In genomic region chr17:51057534-51057933, GRCh38 we compare ENCODE assay signal across 14 cellular contexts.
DNase-seq lines count a peak whose midpoint lies in the region; FAIRE-seq and TF ChIP-seq lines count a peak whose summit lies in the region.
"Had no signal": no experiment of that assay in that cellular context is flagged by ENCODE, and none has a peak within 500 bp of the region (broad histone marks: within the 10 kb centered on the region; RNA-seq: fewer than 3 reads in every experiment).

No MANE protein-coding gene starts in this region.

- CTCF ChIA-PET in HEK293 (lab: Yijun Ruan, JAX): interaction anchor here (0.5 to 4.8 kb wide), 15 partner anchors 8 to 489 kb away, joined by 3 to 81 read pairs (median 11); partner anchors contain the start of gene NME1

- POLR2A ChIA-PET in HEK293 (lab: Yijun Ruan, JAX): interaction anchor here (1.2 kb wide), 1 partner anchor 191 kb away, joined by 4 read pairs; the partner anchor contains the start of gene TOB1

- FAIRE-seq in astrocyte (lab: Jason Lieb, UNC): no peak
- FAIRE-seq in islet of Langerhans (lab: Jason Lieb, UNC): peak; percentile 91

- no peak for DNase-seq in astrocyte (ENCODE audit: low read depth)
- DNase-seq in activated CD8-positive, alpha-beta memory T cell treated with anti-CD3 and anti-CD28 coated beads for 24 hours: no peak
- DNase-seq in coronary artery (ENCODE audit: low spot score): no peak
- DNase-seq in D341Med (ENCODE audit: low spot score): no peak
- no peak for DNase-seq in iPS-NIHi7 (ENCODE audit: extremely low spot score)
- DNase-seq: activated CD4-positive, alpha-beta T cell treated with anti-CD3 and anti-CD28 coated beads, Interleukin-2, amount 10 ng/mL, durations not matched to agents 7 days and 5 days; activated naive CD4-positive, alpha-beta T cell; effector memory CD4-positive, alpha-beta T cell; natural killer cell; stimulated activated naive CD8-positive, alpha-beta T cell treated with anti-CD3 and anti-CD28 coated beads, Interleukin-15, amount 100 ng/mL, for 72 hours had no signal

- H3K27ac ChIP-seq in HEK293 (ENCODE audit: extremely low read depth, low read depth, low read length) (peak overlapping the region; percentile 17), astrocyte (ENCODE audit: low read depth, low read length) (peak overlapping the region; percentile 82), coronary artery (peak overlapping the region in 1 of 2 donors; percentile 71)
- H3K27ac ChIP-seq: C4-2B had no signal

- no peak for TF ChIP-seq CTCF in HEK293 (tag by site-specific recombination; IDR thresholded peaks at IDR 0.05)
- TF ChIP-seq CTCF in astrocyte (IDR thresholded peaks at IDR 0.05; ENCODE audit: insufficient read depth, low read depth, low read length): no peak
- TF ChIP-seq CTCF in coronary artery (IDR thresholded peaks at IDR 0.05): no peak

- H3K27me3 Mint-ChIP-seq in astrocyte (ENCODE audit: low read depth, unreplicated experiment): no peaks in the 10 kb centered on the region
- H3K27me3 Mint-ChIP-seq: activated CD4-positive, alpha-beta T cell treated with anti-CD3 and anti-CD28 coated beads, Interleukin-2, amount 10 ng/mL, durations not matched to agents 7 days and 5 days; stimulated activated naive CD8-positive, alpha-beta T cell treated with anti-CD3 and anti-CD28 coated beads, Interleukin-15, amount 100 ng/mL, for 72 hours had no signal

- H3K36me3 ChIP-seq in HEK293 (ENCODE audit: control insufficient read depth in 2 of 2, insufficient read depth in 1 of 2, low read length in 2 of 2) (no peaks in the 10 kb centered on the region), astrocyte (ENCODE audit: insufficient read depth, low read length) (no peaks in the 10 kb centered on the region), skeletal muscle satellite cell (ENCODE audit: insufficient read depth, low read length) (no peaks in the 10 kb centered on the region)

- no peak overlapping the region for H3K4me3 ChIP-seq in HEK293 (ENCODE audit: low read depth, low read length)
- peak overlapping the region; percentile 21 for H3K4me3 ChIP-seq in astrocyte (ENCODE audit: insufficient read depth, low read depth, low read length)
- peak overlapping the region; percentile 19 for H3K4me3 ChIP-seq in skeletal muscle satellite cell (ENCODE audit: low read length)
- H3K4me3 ChIP-seq in coronary artery: no peak overlapping the region

- H3K9ac ChIP-seq in astrocyte (ENCODE audit: low read length) (peak overlapping the region; percentile 63), skeletal muscle satellite cell (ENCODE audit: low read depth, low read length) (peak overlapping the region; percentile 59)

- H4K20me1 ChIP-seq in astrocyte (ENCODE audit: insufficient read depth, low read length): peaks cover 9% of the 10 kb centered on the region

- no peaks in the 10 kb centered on the region for H3K27me3 ChIP-seq in astrocyte (ENCODE audit: insufficient read depth, low read length)
- no peaks in the 10 kb centered on the region for H3K27me3 ChIP-seq in skeletal muscle satellite cell (ENCODE audit: control insufficient read depth, insufficient read depth, low read length)

- H3K9me3 Mint-ChIP-seq in astrocyte (ENCODE audit: unreplicated experiment): no peaks in the 10 kb centered on the region
- H3K9me3 Mint-ChIP-seq: activated CD4-positive, alpha-beta T cell treated with anti-CD3 and anti-CD28 coated beads, Interleukin-2, amount 10 ng/mL, durations not matched to agents 7 days and 5 days; natural killer cell; stimulated activated naive CD8-positive, alpha-beta T cell treated with anti-CD3 and anti-CD28 coated beads, Interleukin-15, amount 100 ng/mL, for 72 hours had no signal

- peaks cover 25% of the 10 kb centered on the region for H3K4me1 Mint-ChIP-seq in astrocyte (ENCODE audit: low read depth, unreplicated experiment)

- H3K9me3 ChIP-seq in HEK293 (ENCODE audit: control insufficient read depth, insufficient read depth, low read depth, low read length): no peaks in the 10 kb centered on the region
- H3K9me3 ChIP-seq in astrocyte (ENCODE audit: insufficient read depth, low read depth, low read length): no peaks in the 10 kb centered on the region
- no peaks in the 10 kb centered on the region for H3K9me3 ChIP-seq in skeletal muscle satellite cell (replicated peaks; ENCODE audit: low read length)

- H2AFZ ChIP-seq in astrocyte (ENCODE audit: low read depth, low read length): no peak overlapping the region

- H3K4me3 Mint-ChIP-seq in astrocyte (ENCODE audit: unreplicated experiment): no peak overlapping the region
- H3K4me3 Mint-ChIP-seq: activated CD4-positive, alpha-beta T cell treated with anti-CD3 and anti-CD28 coated beads, Interleukin-2, amount 10 ng/mL, durations not matched to agents 7 days and 5 days; natural killer cell; stimulated activated naive CD8-positive, alpha-beta T cell treated with anti-CD3 and anti-CD28 coated beads, Interleukin-15, amount 100 ng/mL, for 72 hours had no signal

- peak overlapping the region; percentile 96 for H3K27ac Mint-ChIP-seq in astrocyte (ENCODE audit: unreplicated experiment)
- H3K27ac Mint-ChIP-seq: activated CD4-positive, alpha-beta T cell treated with anti-CD3 and anti-CD28 coated beads, Interleukin-2, amount 10 ng/mL, durations not matched to agents 7 days and 5 days had no signal

- peaks cover 44% of the 10 kb centered on the region for H3K79me2 ChIP-seq in astrocyte (ENCODE audit: insufficient read depth, low read length)

- H3K4me1 ChIP-seq in HEK293 (ENCODE audit: control insufficient read depth, insufficient read depth, low read length): peaks cover 8% of the 10 kb centered on the region
- H3K4me1 ChIP-seq in astrocyte (ENCODE audit: insufficient read depth, low read length): peaks cover 31% of the 10 kb centered on the region
- H3K4me1 ChIP-seq in skeletal muscle satellite cell (ENCODE audit: control insufficient read depth, insufficient read depth, low read length): peaks cover 38% of the 10 kb centered on the region

- H3K4me2 ChIP-seq in astrocyte (ENCODE audit: low read length) (peak overlapping the region; percentile 66), skeletal muscle satellite cell (ENCODE audit: low read length) (peak overlapping the region; percentile 70)

- H3K36me3 Mint-ChIP-seq in astrocyte (ENCODE audit: low read depth, unreplicated experiment): peaks cover 2% of the 10 kb centered on the region
- H3K36me3 Mint-ChIP-seq: natural killer cell had no signal

TF ChIP-seq in HEK293, 187 proteins besides CTCF, POLR2A, EP300 and RAD21:
- TF ChIP-seq ZNF621 (tag by site-specific recombination; IDR thresholded peaks at IDR 0.05): no peak
- TF ChIP-seq SCRT1 (tag by site-specific recombination; IDR thresholded peaks at IDR 0.05; ENCODE audit: borderline replicate concordance): no peak
- no peak for TF ChIP-seq ZBTB20 (tag by site-specific recombination; IDR thresholded peaks at IDR 0.05)
- no peak for TF ChIP-seq ZNF610 (tag by site-specific recombination; IDR thresholded peaks at IDR 0.05; ENCODE audit: borderline replicate concordance)
- TF ChIP-seq SALL2 (tag by site-specific recombination; IDR thresholded peaks at IDR 0.05; ENCODE audit: borderline replicate concordance): no peak
- no peak for TF ChIP-seq ZNF501 (tag by site-specific recombination; IDR thresholded peaks at IDR 0.05)

Comparison
In these comparisons a context has a peak if more than half of its experiments do, and no peak if none do; other contexts are left out.
1. H3K4me3 ChIP-seq: peak in astrocyte (single experiment) and skeletal muscle satellite cell (single experiment); none in HEK293 (single experiment) and coronary artery (single experiment).